Comparison of ENCODE assay signal across 18 cellular contexts in the genomic region with DNA sequence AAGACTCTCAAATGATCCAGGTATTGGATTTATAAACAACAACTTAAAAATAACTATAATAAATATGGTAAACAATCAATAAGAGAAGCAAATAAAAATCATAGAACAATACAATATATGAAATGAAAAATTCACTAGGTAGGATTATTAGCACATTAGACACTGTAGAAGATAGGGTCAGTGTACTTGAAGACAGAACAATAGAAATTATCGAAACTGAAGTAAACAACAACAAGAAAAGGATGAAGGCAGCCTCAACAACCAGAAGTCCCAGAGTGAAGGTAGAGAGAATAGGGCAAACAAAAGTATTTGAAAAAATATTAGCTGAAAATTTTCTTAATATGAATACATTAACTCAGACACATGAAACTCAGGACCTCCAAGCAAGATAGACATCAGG. TPM values are rescaled to one million over a fixed set of nuclear protein-coding genes. Genes with fewer than 3 reads are reported as not detected.
DNase-seq lines count a peak whose midpoint lies in the region; ATAC-seq, FAIRE-seq and TF ChIP-seq lines count a peak whose summit lies in the region.
"Had no signal": no experiment of that assay in that cellular context is flagged by ENCODE, and none has a peak within 500 bp of the region (broad histone marks: within the 10 kb centered on the region; RNA-seq: fewer than 3 reads in every experiment).

No MANE protein-coding gene starts in this region.

- DNase-seq in T-helper 1 cell = no peak
- peak; percentile 1 for DNase-seq in Caki2 (ENCODE audit: low read depth)
- no peak for DNase-seq in adipocyte (ENCODE audit: low read depth)
- no peak for DNase-seq in pancreas
- DNase-seq in HCEC 1CT = no peak
- DNase-seq in GF-D8 (lab: John Stamatoyannopoulos, UW) = no peak
- DNase-seq: 8988T; ACHN; Calu3; CD4-positive, CD25-positive, alpha-beta regulatory T cell; DMS 273 treated with DMSO at 0.1 percent for 48 hours; GOT3; H9; HFFc6; IMR-90 had no signal

- peaks cover 18% of the 10 kb centered on the region for H3K9me3 Mint-ChIP-seq in T-helper 1 cell treated with Interleukin-12 subunit alpha and Interleukin-12 subunit beta and Interleukin-4 antibody, amounts not matched to agents 30 μg/mL and 1 μg/mL, for 36 hours

- no peaks in the 10 kb centered on the region for H3K27me3 Mint-ChIP-seq in T-helper 1 cell treated with Interleukin-12 subunit alpha and Interleukin-12 subunit beta and Interleukin-4 antibody, amounts not matched to agents 30 μg/mL and 1 μg/mL, for 36 hours (ENCODE audit: low read depth)
- H3K27me3 Mint-ChIP-seq: CD4-positive, CD25-positive, alpha-beta regulatory T cell had no signal

- H3K27me3 ChIP-seq in adipocyte (replicated peaks; ENCODE audit: control insufficient read depth, insufficient read depth, low read length) (no peaks in the 10 kb centered on the region), pancreas (no peaks in the 10 kb centered on the region)
- H3K27me3 ChIP-seq: BLaER1 treated with 17β-estradiol and CSF1 and Interleukin-3, amounts not matched to agents 10 nM and 100 nM had no signal

- no peak for TF ChIP-seq CTCF in pancreas (IDR thresholded peaks at IDR 0.05)

- H3K27ac Mint-ChIP-seq in T-helper 1 cell treated with Interleukin-12 subunit alpha and Interleukin-12 subunit beta and Interleukin-4 antibody, amounts not matched to agents 30 μg/mL and 1 μg/mL, for 36 hours = no peak overlapping the region
- H3K27ac Mint-ChIP-seq: CD4-positive, CD25-positive, alpha-beta regulatory T cell; H9; HFFc6 had no signal

- peaks cover 27% of the 10 kb centered on the region for H3K9me3 ChIP-seq in adipocyte (ENCODE audit: control insufficient read depth, low read length)
- no peaks in the 10 kb centered on the region for H3K9me3 ChIP-seq in pancreas

- H3K9ac ChIP-seq in adipocyte (ENCODE audit: low read length) = no peak overlapping the region
- H3K9ac ChIP-seq: BLaER1 treated with 17β-estradiol and CSF1 and Interleukin-3, amounts not matched to agents 10 nM and 100 nM had no signal

- peaks cover 75% of the 10 kb centered on the region for H3K36me3 Mint-ChIP-seq in T-helper 1 cell treated with Interleukin-12 subunit alpha and Interleukin-12 subunit beta and Interleukin-4 antibody, amounts not matched to agents 30 μg/mL and 1 μg/mL, for 36 hours (ENCODE audit: low read depth)

- H3K36me3 ChIP-seq in adipocyte (ENCODE audit: control insufficient read depth, insufficient read depth, low read length, severe bottlenecking) (peaks cover 76% of the 10 kb centered on the region), pancreas (peaks cover 4 to 41% (median 14%) of the 10 kb centered on the region in 3 donors)

- intact Hi-C loops in pancreas (cut with DNase I) = no loop called here

- 97 to 98% methylated on average over 1 of the region's 1 CpG for WGBS in pancreas, 2 donors

- H3K4me3 ChIP-seq in adipocyte (ENCODE audit: low read length) (peak overlapping the region; percentile 19), pancreas (no peak overlapping the region)

- ATAC-seq in pancreas = no peak

- peak; percentile 65 for FAIRE-seq in pancreas (lab: Jason Lieb, UNC)
- FAIRE-seq: GM12891 had no signal

- in situ Hi-C loops in Caki2 (cut with HindIII; ENCODE audit: low pct_unique_long_range_greater_than_20kb, low sequenced_read_pairs) = no loop called here

- peak overlapping the region; percentile 26 for H3K4me3 Mint-ChIP-seq in T-helper 1 cell treated with Interleukin-12 subunit alpha and Interleukin-12 subunit beta and Interleukin-4 antibody, amounts not matched to agents 30 μg/mL and 1 μg/mL, for 36 hours
- H3K4me3 Mint-ChIP-seq: H9, HFFc6 had no signal

- H3K4me1 Mint-ChIP-seq in T-helper 1 cell treated with Interleukin-12 subunit alpha and Interleukin-12 subunit beta and Interleukin-4 antibody, amounts not matched to agents 30 μg/mL and 1 μg/mL, for 36 hours (ENCODE audit: low read depth) = peaks cover 18% of the 10 kb centered on the region
- H3K4me1 Mint-ChIP-seq: H9 had no signal

- H3K4me1 ChIP-seq in adipocyte (ENCODE audit: control insufficient read depth, insufficient read depth, low read length) (no peaks in the 10 kb centered on the region), pancreas (peaks cover 0 to 3% (median 3%) of the 10 kb centered on the region in 3 donors)

- no peak overlapping the region for H3K27ac ChIP-seq in pancreas
- H3K27ac ChIP-seq: BLaER1 treated with 17β-estradiol and CSF1 and Interleukin-3, amounts not matched to agents 10 nM and 100 nM had no signal

RNA-seq across cellular contexts. Expression of a gene that starts 11.9 kb away (rescaled TPM):
- total RNA-seq in Caki2 (2014; rRNA removed; shearing (Covaris generic); ENCODE audit: low replicate concordance) = 6.0 and 13.6 TPM in 2 replicates
- 10 to 100 TPM in 4 of 6 donors, 1 to 10 TPM in 2; 9.0 to 12.2 (median 10.6) TPM for total RNA-seq in pancreas
- 10 to 100 TPM; 12.5 to 18.3 TPM for polyA plus RNA-seq in pancreas

RNA-seq across cellular contexts. Expression of a gene that starts 12.0 kb away (rescaled TPM):
- total RNA-seq in Caki2 (2014; rRNA removed; shearing (Covaris generic); ENCODE audit: low replicate concordance) = 0.88 TPM in 1 of 2 replicates, not detected in the other
- total RNA-seq in pancreas = 1 to 10 TPM; 2.9 to 8.6 (median 4.0) TPM
- 1 to 10 TPM; 3.1 to 4.7 TPM for polyA plus RNA-seq in pancreas
